ENCODE assay signal across 9 cellular contexts in genomic region chr1:201275266-201275666, GRCh38. TPM values are rescaled to one million over a fixed set of nuclear protein-coding genes. Genes with fewer than 3 reads are reported as not detected.
A peak's percentile ranks its signal among the peaks of the same experiment; 100 is the strongest.
DNase-seq lines count a peak whose midpoint lies in the region; TF ChIP-seq lines count a peak whose summit lies in the region.
"Had no signal": no experiment of that assay in that cellular context is flagged by ENCODE, and none has a peak within 500 bp of the region (broad histone marks: within the 10 kb centered on the region; RNA-seq: fewer than 3 reads in every experiment).

No MANE protein-coding gene starts in this region.

- H3K4me3 ChIP-seq in epithelial cell of proximal tubule (ENCODE audit: low read depth, low read length) (no peak overlapping the region), trophoblast cell (ENCODE audit: low read depth, low read length) (no peak overlapping the region)

- no peak overlapping the region for H3K27ac ChIP-seq in trophoblast cell (ENCODE audit: low read depth, low read length)

- no peak overlapping the region for H2AFZ ChIP-seq in trophoblast cell (ENCODE audit: insufficient read depth, low read length, poor library complexity)

- no peaks in the 10 kb centered on the region for H3K4me1 Mint-ChIP-seq in progenitor cell of endocrine pancreas (ENCODE audit: low read depth)
- H3K4me1 Mint-ChIP-seq: naive B cell had no signal

- no CpG with 5 or more reads among the region's 14 CpGs for WGBS in trophoblast cell (ENCODE audit: extremely low coverage, insufficient coverage, insufficient read length)

- H3K14ac ChIP-seq in trophoblast cell (ENCODE audit: low read length): no peak overlapping the region

- H4K91ac ChIP-seq in trophoblast cell (ENCODE audit: low read depth, low read length): peak overlapping the region; percentile 41

- H3K4me1 ChIP-seq in trophoblast cell (ENCODE audit: control insufficient read depth in 1 of 2, insufficient read depth in 2 of 2, low read length in 2 of 2): peaks cover 19 to 21% of the 10 kb centered on the region in 2 experiments

- no peak overlapping the region for H2BK5ac ChIP-seq in trophoblast cell (ENCODE audit: low read depth, low read length, poor library complexity)

- no peak overlapping the region for H3K4ac ChIP-seq in trophoblast cell (ENCODE audit: low read depth, low read length)

- H3K79me2 ChIP-seq in trophoblast cell (ENCODE audit: control insufficient read depth, insufficient read depth, low read length, poor library complexity): no peaks in the 10 kb centered on the region

- H2AK5ac ChIP-seq in trophoblast cell (ENCODE audit: low read length): peak overlapping the region; percentile 63

- DNase-seq in DMS153 (lab: John Stamatoyannopoulos, UW) (peak; percentile 84), NCI-H460 (ENCODE audit: extremely low read depth, low read depth) (peak; percentile 91), epithelial cell of proximal tubule (ENCODE audit: low read depth) (peak; percentile 52), trophoblast cell (peak in 1 of 2 donors; percentile 60), NCI-H2171 treated with DMSO at 0.1 percent for 48 hours (lab: John Stamatoyannopoulos, UW) (no peak), GM13977 (ENCODE audit: low spot score) (no peak), progenitor cell of endocrine pancreas (ENCODE audit: low spot score, unreplicated experiment) (no peak), middle frontal gyrus (ENCODE audit: extremely low spot score, low spot score) (no peak)
- DNase-seq: naive B cell had no signal

- no peaks in the 10 kb centered on the region for H3K9me3 Mint-ChIP-seq in progenitor cell of endocrine pancreas (ENCODE audit: low read depth)
- H3K9me3 Mint-ChIP-seq: naive B cell had no signal

- peaks cover 2% of the 10 kb centered on the region for H3K9me3 ChIP-seq in trophoblast cell (ENCODE audit: insufficient read depth, low read depth, low read length)

- H3K27me3 Mint-ChIP-seq in progenitor cell of endocrine pancreas: peaks cover 44% of the 10 kb centered on the region

- TF ChIP-seq CTCF in epithelial cell of proximal tubule (conservative IDR thresholded peaks at IDR 0.05; ENCODE audit: low read depth, low read length) (no peak), GM13977 (IDR thresholded peaks at IDR 0.05; ENCODE audit: extremely low read depth, insufficient read depth, missing control alignments) (no peak), progenitor cell of endocrine pancreas (IDR thresholded peaks at IDR 0.05; ENCODE audit: unreplicated experiment) (no peak)

- no peaks in the 10 kb centered on the region for H3K27me3 ChIP-seq in trophoblast cell (ENCODE audit: insufficient read depth, low read length)

- no peak overlapping the region for H3K23ac ChIP-seq in trophoblast cell (ENCODE audit: low read length)

- H4K12ac ChIP-seq in trophoblast cell (ENCODE audit: low read depth, low read length): no peak overlapping the region

- H3K36me3 Mint-ChIP-seq in progenitor cell of endocrine pancreas (ENCODE audit: insufficient read depth): no peaks in the 10 kb centered on the region
- H3K36me3 Mint-ChIP-seq: naive B cell had no signal

- in situ Hi-C loops in GM13977 (cut with MboI; ENCODE audit: low pct_unique_long_range_greater_than_20kb, low sequenced_read_pairs, unreplicated experiment): no loop called here

- H3K79me1 ChIP-seq in trophoblast cell (ENCODE audit: low read length): peaks cover 4% of the 10 kb centered on the region

- no peak overlapping the region for H3K4me2 ChIP-seq in trophoblast cell (ENCODE audit: low read length)

- peak overlapping the region; percentile 34 for H2BK12ac ChIP-seq in trophoblast cell (ENCODE audit: low read length)

- peak overlapping the region; percentile 38 for H3K18ac ChIP-seq in trophoblast cell (ENCODE audit: low read length)

- H4K8ac ChIP-seq in trophoblast cell (ENCODE audit: low read depth, low read length): no peak overlapping the region

- H3K27ac Mint-ChIP-seq in progenitor cell of endocrine pancreas: no peak overlapping the region

- H2BK120ac ChIP-seq in trophoblast cell (ENCODE audit: insufficient read depth, low read length, poor library complexity): peak overlapping the region; percentile 20

- no peak overlapping the region for H3K4me3 Mint-ChIP-seq in progenitor cell of endocrine pancreas (ENCODE audit: low read depth)

- no peaks in the 10 kb centered on the region for H3K36me3 ChIP-seq in trophoblast cell (ENCODE audit: control insufficient read depth in 1 of 2, insufficient read depth in 2 of 2, low read length in 2 of 2)

- no peak overlapping the region for H3K9ac ChIP-seq in trophoblast cell (ENCODE audit: low read length)

RNA-seq across cellular contexts. Expression of gene PKP1, which starts 8.0 kb away (rescaled TPM):
- total RNA-seq in NCI-H460 (2014; rRNA removed; shearing (Covaris generic)): 0.03 and 0.07 TPM in 2 replicates
- polyA plus RNA-seq in NCI-H460 (2014; cell fraction: nucleus; rRNA removed): 0.04 TPM in 1 of 2 replicates, not detected in the other
- total RNA-seq in epithelial cell of proximal tubule (1.5 and 2.8 TPM in 2 replicates), progenitor cell of endocrine pancreas (not detected in 2 replicates)
- 0.14 and 0.18 TPM in 2 replicates for polyA plus RNA-seq in trophoblast cell (2013)

Comparison
In these comparisons a context has a peak if more than half of its experiments do, and no peak if none do; other contexts are left out.
1. DNase-seq: peak in DMS153 (single experiment), NCI-H460 (single experiment) and epithelial cell of proximal tubule (single experiment); none in NCI-H2171 treated with DMSO at 0.1 percent for 48 hours (single experiment), GM13977 (single experiment), progenitor cell of endocrine pancreas (single experiment) and middle frontal gyrus (single experiment).